ENCODE assay signal across 16 cellular contexts in the genomic region with DNA sequence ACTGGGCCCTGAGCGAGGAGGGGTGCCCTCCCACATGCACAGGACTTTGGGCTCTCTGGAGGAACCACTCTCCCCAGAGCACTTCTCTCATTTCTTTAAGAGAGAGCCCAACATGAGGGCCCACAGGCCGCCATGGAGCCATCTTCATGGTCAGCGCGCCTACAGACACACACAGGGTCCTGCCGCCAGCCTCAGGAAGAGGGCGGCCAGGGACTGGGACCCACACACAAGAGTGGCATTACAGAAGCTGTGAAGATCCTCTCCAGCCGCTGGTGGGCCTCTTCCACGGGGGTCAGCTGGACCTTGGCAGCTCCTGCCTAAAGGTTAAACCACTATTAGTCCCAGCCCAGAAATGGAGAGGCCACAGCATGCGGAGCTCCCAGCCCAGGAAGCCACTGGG. TPM values are rescaled to one million over a fixed set of nuclear protein-coding genes. Genes with fewer than 3 reads are reported as not detected.
DNase-seq lines count a peak whose midpoint lies in the region; ATAC-seq and TF ChIP-seq lines count a peak whose summit lies in the region.
"Had no signal": no experiment of that assay in that cellular context is flagged by ENCODE, and none has a peak within 500 bp of the region (broad histone marks: within the 10 kb centered on the region; RNA-seq: fewer than 3 reads in every experiment).

No MANE protein-coding gene starts in this region.

- peaks cover 9% of the 10 kb centered on the region for H3K36me3 Mint-ChIP-seq in activated T-helper 1 cell treated with anti-CD3 and anti-CD28 coated beads, Interleukin-12 subunit alpha, Interleukin-12 subunit beta, Interleukin-2, Interleukin-4 antibody, amounts not matched to agents 30 ng/mL and 10 ng/mL and 1 ng/mL, durations not matched to agents 14 hours and 24 hours and 36 hours (ENCODE audit: low read depth)

- ATAC-seq in left cardiac atrium (no peak), upper lobe of right lung (no peak), GM21381 (IDR thresholded peaks at IDR 0.05; ENCODE audit: unreplicated experiment) (no peak)

- peaks cover 17% of the 10 kb centered on the region for H3K4me1 ChIP-seq in upper lobe of right lung

- H3K36me3 ChIP-seq in upper lobe of right lung = peaks cover 18% of the 10 kb centered on the region
- H3K36me3 ChIP-seq: MG63 had no signal

- no peaks in the 10 kb centered on the region for H3K9me3 Mint-ChIP-seq in activated T-helper 1 cell treated with anti-CD3 and anti-CD28 coated beads, Interleukin-12 subunit alpha, Interleukin-12 subunit beta, Interleukin-2, Interleukin-4 antibody, amounts not matched to agents 30 ng/mL and 10 ng/mL and 1 ng/mL, durations not matched to agents 14 hours and 24 hours and 36 hours
- H3K9me3 Mint-ChIP-seq: CD8-positive, alpha-beta memory T cell had no signal

- H3K27ac Mint-ChIP-seq in activated T-helper 1 cell treated with anti-CD3 and anti-CD28 coated beads, Interleukin-12 subunit alpha, Interleukin-12 subunit beta, Interleukin-2, Interleukin-4 antibody, amounts not matched to agents 30 ng/mL and 10 ng/mL and 1 ng/mL, durations not matched to agents 14 hours and 24 hours and 36 hours = no peak overlapping the region

- no peaks in the 10 kb centered on the region for H3K4me1 Mint-ChIP-seq in activated T-helper 1 cell treated with anti-CD3 and anti-CD28 coated beads, Interleukin-12 subunit alpha, Interleukin-12 subunit beta, Interleukin-2, Interleukin-4 antibody, amounts not matched to agents 30 ng/mL and 10 ng/mL and 1 ng/mL, durations not matched to agents 14 hours and 24 hours and 36 hours (ENCODE audit: low read depth)

- no peaks in the 10 kb centered on the region for H3K9me3 ChIP-seq in upper lobe of right lung
- H3K9me3 ChIP-seq: A549, MG63 had no signal

- H3K27ac ChIP-seq in VCaP (peak overlapping the region; percentile 32; the same call in 1 of the 2 replicates), upper lobe of right lung (peak overlapping the region; percentile 44)
- H3K27ac ChIP-seq: KMS-11 had no signal

- no peak overlapping the region for H3K4me3 Mint-ChIP-seq in activated T-helper 1 cell treated with anti-CD3 and anti-CD28 coated beads, Interleukin-12 subunit alpha, Interleukin-12 subunit beta, Interleukin-2, Interleukin-4 antibody, amounts not matched to agents 30 ng/mL and 10 ng/mL and 1 ng/mL, durations not matched to agents 14 hours and 24 hours and 36 hours
- H3K4me3 Mint-ChIP-seq: CD8-positive, alpha-beta memory T cell had no signal

- TF ChIP-seq CTCF in VCaP (conservative IDR thresholded peaks at IDR 0.05) (no peak), upper lobe of right lung (IDR thresholded peaks at IDR 0.05) (no peak)

- intact Hi-C loops in left cardiac atrium (cut with DNase I) (no loop called here), cardiac septum (cut with DNase I) (loop anchor here (2.0 kb wide), 2 partner anchors 19 to 93 kb away; no protein-coding TSS in a partner anchor), posterior vena cava (cut with DNase I) (no loop called here), upper lobe of right lung (cut with DNase I) (no loop called here)
- intact Hi-C loops in activated T-helper 1 cell treated with anti-CD3 and anti-CD28 coated beads, Interleukin-12 subunit alpha, Interleukin-12 subunit beta, Interleukin-2, Interleukin-4 antibody, amounts not matched to agents 30 ng/mL and 10 ng/mL and 1 ng/mL, durations not matched to agents 14 hours and 24 hours and 36 hours (cut with micrococcal nuclease) = no loop called here

- H3K4me3 ChIP-seq in upper lobe of right lung = no peak overlapping the region
- H3K4me3 ChIP-seq: A549, MG63 had no signal

- no peaks in the 10 kb centered on the region for H3K27me3 Mint-ChIP-seq in activated T-helper 1 cell treated with anti-CD3 and anti-CD28 coated beads, Interleukin-12 subunit alpha, Interleukin-12 subunit beta, Interleukin-2, Interleukin-4 antibody, amounts not matched to agents 30 ng/mL and 10 ng/mL and 1 ng/mL, durations not matched to agents 14 hours and 24 hours and 36 hours (ENCODE audit: insufficient read depth)
- H3K27me3 Mint-ChIP-seq: CD8-positive, alpha-beta memory T cell had no signal

- DNase-seq in left cardiac atrium (peak; percentile 12), cardiac septum (ENCODE audit: low spot score) (no peak), posterior vena cava (ENCODE audit: low spot score) (peak; percentile 58), upper lobe of right lung (no peak), NCI-H187 (lab: John Stamatoyannopoulos, UW) (no peak)
- no peak for DNase-seq in activated T-helper 1 cell treated with anti-CD3 and anti-CD28 coated beads, Interleukin-12 subunit alpha, Interleukin-12 subunit beta, Interleukin-2, Interleukin-4 antibody, amounts not matched to agents 30 ng/mL and 10 ng/mL and 1 ng/mL, durations not matched to agents 14 hours and 24 hours and 36 hours (ENCODE audit: low spot score)
- DNase-seq: CD8-positive, alpha-beta memory T cell; GOT3; MG63; NCI-H1092 treated with DMSO at 0.1 percent for 48 hours; NCI-H1694; NCI-H748 treated with DMSO at 0.1 percent for 48 hours had no signal

- H3K27me3 ChIP-seq in upper lobe of right lung = no peaks in the 10 kb centered on the region
- H3K27me3 ChIP-seq: MG63 had no signal

RNA-seq across cellular contexts. Expression of a gene that starts 54.5 kb away (rescaled TPM):
- total RNA-seq in left cardiac atrium (100 to 1,000 TPM; 179 to 190 TPM), cardiac septum (317 TPM), posterior vena cava (10 to 100 TPM; 76.3 to 87.9 TPM), upper lobe of right lung (51.0 TPM)
- 38.2 and 40.5 TPM in 2 replicates for total RNA-seq in activated T-helper 1 cell treated with anti-CD3 and anti-CD28 coated beads, Interleukin-12 subunit alpha, Interleukin-12 subunit beta, Interleukin-2, Interleukin-4 antibody, amounts not matched to agents 30 ng/mL and 10 ng/mL and 1 ng/mL, durations not matched to agents 14 hours and 24 hours and 36 hours

Comparison
In these comparisons a context has a peak if more than half of its experiments do, and no peak if none do; other contexts are left out.
1. DNase-seq: peak in left cardiac atrium (single experiment) and posterior vena cava (single experiment); none in cardiac septum (single experiment), upper lobe of right lung (single experiment), NCI-H187 (0 of 2) and activated T-helper 1 cell treated with anti-CD3 and anti-CD28 coated beads, Interleukin-12 subunit alpha, Interleukin-12 subunit beta, Interleukin-2, Interleukin-4 antibody, amounts not matched to agents 30 ng/mL and 10 ng/mL and 1 ng/mL, durations not matched to agents 14 hours and 24 hours and 36 hours (single experiment).